ENCODE assay signal across 8 cellular contexts in the genomic region with DNA sequence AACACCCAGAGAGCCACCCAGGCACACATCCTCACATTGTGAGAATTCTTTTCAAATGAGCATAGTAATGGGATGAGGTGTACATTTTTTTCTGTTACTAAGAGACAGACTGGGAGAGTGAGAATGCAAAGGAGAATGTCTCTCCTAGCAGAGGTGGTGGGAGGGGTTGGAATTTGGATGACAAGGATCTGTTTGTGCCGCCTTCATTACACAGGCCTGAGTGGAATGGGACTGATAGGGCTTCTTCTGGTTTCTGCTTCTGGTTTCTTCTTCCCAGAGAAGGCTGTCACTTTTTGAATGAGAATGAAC. TPM values are rescaled to one million over a fixed set of nuclear protein-coding genes. Genes with fewer than 3 reads are reported as not detected.
DNase-seq lines count a peak whose midpoint lies in the region; ATAC-seq and TF ChIP-seq lines count a peak whose summit lies in the region.
"Had no signal": no experiment of that assay in that cellular context is flagged by ENCODE, and none has a peak within 500 bp of the region (broad histone marks: within the 10 kb centered on the region; RNA-seq: fewer than 3 reads in every experiment).

No MANE protein-coding gene starts in this region.

- H3K4me1 Mint-ChIP-seq in activated naive CD4-positive, alpha-beta T cell treated with anti-CD3 and anti-CD28 coated beads for 36 hours (ENCODE audit: low read depth), result peaks cover 7% of the 10 kb centered on the region

- H3K4me3 Mint-ChIP-seq in activated naive CD4-positive, alpha-beta T cell treated with anti-CD3 and anti-CD28 coated beads for 36 hours, result no peak overlapping the region

- H3K9me3 ChIP-seq in ascending aorta (no peaks in the 10 kb centered on the region), thoracic aorta (no peaks in the 10 kb centered on the region)

- no peaks in the 10 kb centered on the region for H3K36me3 ChIP-seq in ascending aorta
- no peaks in the 10 kb centered on the region for H3K36me3 ChIP-seq in thoracic aorta

- H3K27ac Mint-ChIP-seq in activated naive CD4-positive, alpha-beta T cell treated with anti-CD3 and anti-CD28 coated beads for 36 hours, result no peak overlapping the region

- H3K4me1 ChIP-seq in ascending aorta (peaks cover 13 to 32% of the 10 kb centered on the region in 2 donors), thoracic aorta (ENCODE audit: control insufficient read depth in 1 of 2, low read depth in 2 of 2) (peaks cover 26 to 50% of the 10 kb centered on the region in 2 donors)

- H3K4me3 ChIP-seq in ascending aorta (peak overlapping the region; percentile 32 to 77), thoracic aorta (peak overlapping the region; percentile 89)

- DNase-seq in HK-2 (ENCODE audit: unreplicated experiment), result peak; percentile 71
- peak in 1 of 2 donors; percentile 75 for DNase-seq in ascending aorta (ENCODE audit: low spot score in 2 of 2)
- DNase-seq in islet precursor cell, result peak; percentile 97
- DNase-seq in thoracic aorta (ENCODE audit: low spot score), result no peak
- DNase-seq in activated naive CD4-positive, alpha-beta T cell treated with anti-CD3 and anti-CD28 coated beads for 36 hours, result no peak
- no peak for DNase-seq in left colon
- DNase-seq: MV-4-11 had no signal

- peaks cover 6% of the 10 kb centered on the region for H3K27me3 Mint-ChIP-seq in activated naive CD4-positive, alpha-beta T cell treated with anti-CD3 and anti-CD28 coated beads for 36 hours (ENCODE audit: low read depth)

- intact Hi-C loops in ascending aorta (cut with DNase I) (loop anchor here (2.0 kb wide), 3 partner anchors 70 to 554 kb away; a partner anchor contains a TSS), left colon (cut with DNase I, micrococcal nuclease) (no loop called here)
- intact Hi-C loops in activated naive CD4-positive, alpha-beta T cell treated with anti-CD3 and anti-CD28 coated beads for 36 hours (cut with micrococcal nuclease), result loop anchor here (10.0 kb wide), 1 partner anchor 250 kb away; a partner anchor contains a TSS

- H3K27ac ChIP-seq in ascending aorta (peak overlapping the region; percentile 99), thoracic aorta (peak overlapping the region; percentile 99 to 100)

- H3K9me3 Mint-ChIP-seq in activated naive CD4-positive, alpha-beta T cell treated with anti-CD3 and anti-CD28 coated beads for 36 hours, result no peaks in the 10 kb centered on the region

- no peaks in the 10 kb centered on the region for H3K27me3 ChIP-seq in ascending aorta
- no peaks in the 10 kb centered on the region for H3K27me3 ChIP-seq in thoracic aorta (replicated peaks; ENCODE audit: insufficient read depth)

- TF ChIP-seq CTCF in ascending aorta (IDR thresholded peaks at IDR 0.05) (no peak), thoracic aorta (IDR thresholded peaks at IDR 0.05) (no peak)

- CTCF ChIA-PET in activated naive CD4-positive, alpha-beta T cell treated with anti-CD3 and anti-CD28 coated beads for 36 hours (lab: Charles Lee), result no interaction called here

- H3K36me3 Mint-ChIP-seq in activated naive CD4-positive, alpha-beta T cell treated with anti-CD3 and anti-CD28 coated beads for 36 hours (ENCODE audit: low read depth), result no peaks in the 10 kb centered on the region

- ATAC-seq in thoracic aorta (ENCODE audit: insufficient number of reproducible peaks, low FRiP score, low read depth) (peak; percentile 22), GM18517 (IDR thresholded peaks at IDR 0.05; ENCODE audit: unreplicated experiment) (no peak), left colon (no peak)

RNA-seq across cellular contexts. Expression of a gene that starts 55.3 kb away (rescaled TPM):
- not detected for total RNA-seq in ascending aorta
- total RNA-seq in thoracic aorta, result not detected
- total RNA-seq in activated naive CD4-positive, alpha-beta T cell treated with anti-CD3 and anti-CD28 coated beads for 36 hours, result not detected
- total RNA-seq in left colon, result not detected

Comparison
In these comparisons a context has a peak if more than half of its experiments do, and no peak if none do; other contexts are left out.
1. DNase-seq: peak in HK-2 (single experiment) and islet precursor cell (single experiment); none in thoracic aorta (single experiment), activated naive CD4-positive, alpha-beta T cell treated with anti-CD3 and anti-CD28 coated beads for 36 hours (single experiment) and left colon (0 of 2).
2. intact Hi-C loops: an anchor here in ascending aorta (2.0 kb wide) and activated naive CD4-positive, alpha-beta T cell treated with anti-CD3 and anti-CD28 coated beads for 36 hours (10.0 kb wide); none called in left colon.